13 cellular contexts compared by ENCODE assay signal in the genomic region with DNA sequence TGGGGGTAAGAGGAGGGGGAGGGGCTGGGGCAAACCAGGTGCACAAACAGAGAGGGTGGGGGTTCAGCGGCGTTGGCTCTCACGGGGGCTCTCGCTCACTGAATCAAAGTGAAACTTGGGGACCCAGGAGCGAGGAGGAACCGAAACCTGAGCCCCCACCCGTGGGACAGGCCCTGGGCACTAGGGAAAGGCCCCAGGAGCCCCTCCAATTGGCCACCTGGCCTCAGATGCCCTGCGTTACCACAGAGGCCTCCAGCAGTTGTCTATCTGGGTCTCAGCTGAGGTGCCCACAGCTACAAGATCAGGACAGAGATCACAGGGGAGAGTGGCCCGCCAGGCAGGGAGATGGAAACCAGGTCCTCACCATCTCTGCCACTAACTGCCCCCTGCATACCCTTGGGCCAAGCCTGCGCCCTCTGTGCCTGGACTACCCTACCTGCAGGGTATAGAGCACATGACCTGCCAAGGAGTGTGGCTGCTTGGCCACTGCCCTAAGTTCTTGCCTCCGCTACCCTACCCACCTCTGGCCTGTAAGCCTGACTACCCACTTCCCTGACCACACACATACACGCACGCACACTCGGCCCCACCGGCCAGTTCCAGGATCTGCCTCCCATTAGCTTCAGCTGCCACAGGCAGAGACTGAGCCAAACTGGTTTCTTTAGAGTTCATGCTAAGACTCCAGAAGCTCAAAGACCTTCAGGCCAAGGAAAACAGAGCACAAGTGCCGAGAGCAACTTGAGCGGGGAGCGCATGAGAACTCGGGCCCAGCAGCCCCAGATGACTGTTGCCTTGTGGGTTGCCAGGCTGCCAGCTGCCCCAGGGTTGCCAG. TPM values are rescaled to one million over a fixed set of nuclear protein-coding genes. Genes with fewer than 3 reads are reported as not detected.
DNase-seq lines count a peak whose midpoint lies in the region; ATAC-seq and TF ChIP-seq lines count a peak whose summit lies in the region.
"Had no signal": no experiment of that assay in that cellular context is flagged by ENCODE, and none has a peak within 500 bp of the region (broad histone marks: within the 10 kb centered on the region; RNA-seq: fewer than 3 reads in every experiment).

No MANE protein-coding gene starts in this region.

- H3K4me3 ChIP-seq in GM06990 (replicated peaks; ENCODE audit: low read depth, low read length) (peak overlapping the region; percentile 43), right atrium auricular region (no peak overlapping the region)
- H3K4me3 ChIP-seq: pancreas had no signal

- DNase-seq in GM06990 (ENCODE audit: extremely low read depth, insufficient read length) (peak; percentile 90), GM19238 (ENCODE audit: insufficient read length, low spot score) (peak; percentile 85), MV-4-11 (lab: John Stamatoyannopoulos, UW) (peak; percentile 8), right atrium auricular region (ENCODE audit: low spot score) (no peak), amniotic stem cell (lab: John Stamatoyannopoulos, UW) (no peak), AG20443 (ENCODE audit: low spot score) (no peak), SW480 (ENCODE audit: low spot score) (no peak)
- DNase-seq: AML-193, NCI-H146, SW 1271 had no signal

- peak; percentile 5 for TF ChIP-seq CTCF in GM06990 (IDR thresholded peaks at IDR 0.05; ENCODE audit: insufficient read depth, low read length, poor library complexity, severe bottlenecking)
- TF ChIP-seq CTCF in right atrium auricular region (IDR thresholded peaks at IDR 0.05): no peak

- peaks cover 0 to 12% of the 10 kb centered on the region in 2 donors for H3K9me3 ChIP-seq in right atrium auricular region
- H3K9me3 ChIP-seq: pancreas had no signal

- peak; percentile 60 for ATAC-seq in HG02798 (IDR thresholded peaks at IDR 0.05; ENCODE audit: poor library complexity, unreplicated experiment)
- ATAC-seq: HCT116 had no signal

- no peak overlapping the region for H3K27ac ChIP-seq in right atrium auricular region
- H3K27ac ChIP-seq: pancreas had no signal

- H3K36me3 ChIP-seq in GM06990 (ENCODE audit: control insufficient read depth, insufficient read depth, low read length): peaks cover 19% of the 10 kb centered on the region
- H3K36me3 ChIP-seq in right atrium auricular region: no peaks in the 10 kb centered on the region
- H3K36me3 ChIP-seq: pancreas had no signal

- no peaks in the 10 kb centered on the region for H3K4me1 ChIP-seq in right atrium auricular region
- H3K4me1 ChIP-seq: pancreas had no signal

- H3K27me3 ChIP-seq in GM06990 (replicated peaks; ENCODE audit: control insufficient read depth, insufficient read depth, low read length): no peaks in the 10 kb centered on the region
- no peaks in the 10 kb centered on the region for H3K27me3 ChIP-seq in right atrium auricular region
- H3K27me3 ChIP-seq: pancreas had no signal

RNA-seq across cellular contexts. Expression of gene PAX5, which starts 39.9 kb away (rescaled TPM):
- under 1 TPM in 1 of 2 donors, not detected in 1; 0.59 TPM for total RNA-seq in right atrium auricular region

Comparison
In these comparisons a context has a peak if more than half of its experiments do, and no peak if none do; other contexts are left out.
1. DNase-seq: peak in GM06990 (single experiment), GM19238 (single experiment) and MV-4-11 (single experiment); none in right atrium auricular region (single experiment), amniotic stem cell (single experiment), AG20443 (single experiment) and SW480 (single experiment).